Comparison of ENCODE assay signal across 1 cellular context in the genomic region with DNA sequence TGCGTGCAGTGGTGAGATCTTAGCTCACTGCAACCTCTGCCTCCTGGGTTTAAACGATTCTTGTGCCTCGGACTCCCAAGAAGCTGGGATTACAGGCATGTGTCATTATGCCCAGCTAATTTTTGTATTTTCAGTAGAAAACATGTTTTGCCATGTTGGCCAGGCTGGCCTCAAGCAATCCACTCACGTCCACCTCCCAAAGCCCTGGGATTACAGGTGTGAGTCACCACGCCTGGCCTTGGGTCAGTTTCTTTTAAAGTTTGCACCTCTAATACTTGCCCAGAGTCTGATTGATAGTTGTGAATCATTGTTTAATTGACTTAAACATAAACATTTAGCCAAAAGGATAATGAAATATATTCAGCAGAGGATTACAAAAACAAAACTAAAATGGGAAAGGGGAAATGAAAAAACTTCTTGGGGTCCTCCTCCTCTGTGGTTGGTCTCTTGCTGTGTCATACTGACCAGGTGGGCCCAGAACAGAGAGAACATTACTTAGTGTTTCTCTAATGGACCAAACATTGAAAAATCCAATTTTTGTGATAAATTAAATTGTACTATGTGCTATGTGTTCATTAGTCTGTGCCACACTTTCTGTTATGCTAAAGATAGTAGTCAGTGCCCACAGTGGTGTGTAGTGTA.
TF ChIP-seq lines count a peak whose summit lies in the region.

No MANE protein-coding gene starts in this region.

TF ChIP-seq in GM23338, 12 proteins besides CTCF, POLR2A, EP300 and RAD21:
- TF ChIP-seq, protein P1, sequence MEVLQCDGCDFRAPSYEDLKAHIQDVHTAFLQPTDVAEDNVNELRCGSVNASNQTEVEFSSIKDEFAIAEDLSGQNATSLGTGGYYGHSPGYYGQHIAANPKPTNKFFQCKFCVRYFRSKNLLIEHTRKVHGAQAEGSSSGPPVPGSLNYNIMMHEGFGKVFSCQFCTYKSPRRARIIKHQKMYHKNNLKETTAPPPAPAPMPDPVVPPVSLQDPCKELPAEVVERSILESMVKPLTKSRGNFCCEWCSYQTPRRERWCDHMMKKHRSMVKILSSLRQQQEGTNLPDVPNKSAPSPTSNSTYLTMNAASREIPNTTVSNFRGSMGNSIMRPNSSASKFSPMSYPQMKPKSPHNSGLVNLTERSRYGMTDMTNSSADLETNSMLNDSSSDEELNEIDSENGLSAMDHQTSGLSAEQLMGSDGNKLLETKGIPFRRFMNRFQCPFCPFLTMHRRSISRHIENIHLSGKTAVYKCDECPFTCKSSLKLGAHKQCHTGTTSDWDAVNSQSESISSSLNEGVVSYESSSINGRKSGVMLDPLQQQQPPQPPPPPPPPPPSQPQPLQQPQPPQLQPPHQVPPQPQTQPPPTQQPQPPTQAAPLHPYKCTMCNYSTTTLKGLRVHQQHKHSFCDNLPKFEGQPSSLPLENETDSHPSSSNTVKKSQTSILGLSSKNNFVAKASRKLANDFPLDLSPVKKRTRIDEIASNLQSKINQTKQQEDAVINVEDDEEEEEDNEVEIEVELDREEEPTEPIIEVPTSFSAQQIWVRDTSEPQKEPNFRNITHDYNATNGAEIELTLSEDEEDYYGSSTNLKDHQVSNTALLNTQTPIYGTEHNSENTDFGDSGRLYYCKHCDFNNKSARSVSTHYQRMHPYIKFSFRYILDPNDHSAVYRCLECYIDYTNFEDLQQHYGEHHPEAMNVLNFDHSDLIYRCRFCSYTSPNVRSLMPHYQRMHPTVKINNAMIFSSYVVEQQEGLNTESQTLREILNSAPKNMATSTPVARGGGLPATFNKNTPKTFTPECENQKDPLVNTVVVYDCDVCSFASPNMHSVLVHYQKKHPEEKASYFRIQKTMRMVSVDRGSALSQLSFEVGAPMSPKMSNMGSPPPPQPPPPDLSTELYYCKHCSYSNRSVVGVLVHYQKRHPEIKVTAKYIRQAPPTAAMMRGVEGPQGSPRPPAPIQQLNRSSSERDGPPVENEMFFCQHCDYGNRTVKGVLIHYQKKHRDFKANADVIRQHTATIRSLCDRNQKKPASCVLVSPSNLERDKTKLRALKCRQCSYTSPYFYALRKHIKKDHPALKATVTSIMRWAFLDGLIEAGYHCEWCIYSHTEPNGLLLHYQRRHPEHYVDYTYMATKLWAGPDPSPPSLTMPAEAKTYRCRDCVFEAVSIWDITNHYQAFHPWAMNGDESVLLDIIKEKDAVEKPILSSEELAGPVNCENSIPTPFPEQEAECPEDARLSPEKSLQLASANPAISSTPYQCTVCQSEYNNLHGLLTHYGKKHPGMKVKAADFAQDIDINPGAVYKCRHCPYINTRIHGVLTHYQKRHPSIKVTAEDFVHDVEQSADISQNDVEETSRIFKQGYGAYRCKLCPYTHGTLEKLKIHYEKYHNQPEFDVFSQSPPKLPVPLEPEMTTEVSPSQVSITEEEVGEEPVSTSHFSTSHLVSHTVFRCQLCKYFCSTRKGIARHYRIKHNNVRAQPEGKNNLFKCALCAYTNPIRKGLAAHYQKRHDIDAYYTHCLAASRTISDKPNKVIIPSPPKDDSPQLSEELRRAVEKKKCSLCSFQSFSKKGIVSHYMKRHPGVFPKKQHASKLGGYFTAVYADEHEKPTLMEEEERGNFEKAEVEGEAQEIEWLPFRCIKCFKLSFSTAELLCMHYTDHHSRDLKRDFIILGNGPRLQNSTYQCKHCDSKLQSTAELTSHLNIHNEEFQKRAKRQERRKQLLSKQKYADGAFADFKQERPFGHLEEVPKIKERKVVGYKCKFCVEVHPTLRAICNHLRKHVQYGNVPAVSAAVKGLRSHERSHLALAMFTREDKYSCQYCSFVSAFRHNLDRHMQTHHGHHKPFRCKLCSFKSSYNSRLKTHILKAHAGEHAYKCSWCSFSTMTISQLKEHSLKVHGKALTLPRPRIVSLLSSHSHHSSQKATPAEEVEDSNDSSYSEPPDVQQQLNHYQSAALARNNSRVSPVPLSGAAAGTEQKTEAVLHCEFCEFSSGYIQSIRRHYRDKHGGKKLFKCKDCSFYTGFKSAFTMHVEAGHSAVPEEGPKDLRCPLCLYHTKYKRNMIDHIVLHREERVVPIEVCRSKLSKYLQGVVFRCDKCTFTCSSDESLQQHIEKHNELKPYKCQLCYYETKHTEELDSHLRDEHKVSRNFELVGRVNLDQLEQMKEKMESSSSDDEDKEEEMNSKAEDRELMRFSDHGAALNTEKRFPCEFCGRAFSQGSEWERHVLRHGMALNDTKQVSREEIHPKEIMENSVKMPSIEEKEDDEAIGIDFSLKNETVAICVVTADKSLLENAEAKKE (CRISPR knock-in tag; IDR thresholded peaks at IDR 0.05), result no peak
- TF ChIP-seq, protein P2, sequence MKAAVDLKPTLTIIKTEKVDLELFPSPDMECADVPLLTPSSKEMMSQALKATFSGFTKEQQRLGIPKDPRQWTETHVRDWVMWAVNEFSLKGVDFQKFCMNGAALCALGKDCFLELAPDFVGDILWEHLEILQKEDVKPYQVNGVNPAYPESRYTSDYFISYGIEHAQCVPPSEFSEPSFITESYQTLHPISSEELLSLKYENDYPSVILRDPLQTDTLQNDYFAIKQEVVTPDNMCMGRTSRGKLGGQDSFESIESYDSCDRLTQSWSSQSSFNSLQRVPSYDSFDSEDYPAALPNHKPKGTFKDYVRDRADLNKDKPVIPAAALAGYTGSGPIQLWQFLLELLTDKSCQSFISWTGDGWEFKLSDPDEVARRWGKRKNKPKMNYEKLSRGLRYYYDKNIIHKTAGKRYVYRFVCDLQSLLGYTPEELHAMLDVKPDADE (IDR thresholded peaks at IDR 0.05), result no peak
- TF ChIP-seq EZH2 (IDR thresholded peaks at IDR 0.05; ENCODE audit: low read depth, unreplicated experiment) (no peak), POLR2AphosphoS5 (IDR thresholded peaks at IDR 0.05; ENCODE audit: low read depth) (no peak), EZH2phosphoT487 (IDR thresholded peaks at IDR 0.05; ENCODE audit: unreplicated experiment) (no peak)
